In the genomic region with DNA sequence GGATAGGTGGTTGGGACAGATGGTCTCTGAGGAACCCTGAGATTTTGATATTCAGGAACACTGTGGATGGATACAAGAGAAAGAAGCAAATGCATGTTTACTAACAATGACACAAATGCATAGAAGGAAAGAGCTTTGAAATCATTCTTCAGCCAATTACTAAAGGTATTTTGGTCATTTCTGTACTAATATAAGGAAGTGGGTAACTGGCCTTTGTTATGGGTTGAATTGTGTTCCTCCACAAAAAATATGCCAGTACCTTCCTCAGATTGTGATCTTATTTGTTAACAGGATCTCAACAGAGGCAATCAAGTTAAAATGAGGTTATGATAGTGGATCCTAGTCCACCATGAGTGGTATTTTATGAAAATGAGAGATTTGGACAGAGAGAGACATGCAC, we compare ENCODE assay signal across 29 cellular contexts.
"Had no signal": no experiment of that assay in that cellular context is flagged by ENCODE, and none has a peak within 500 bp of the region (broad histone marks: within the 10 kb centered on the region; RNA-seq: fewer than 3 reads in every experiment).

No MANE protein-coding gene starts in this region.

- H3K9me3 ChIP-seq: colonic mucosa, esophagus muscularis mucosa, esophagus squamous epithelium, gastrocnemius medialis, gastroesophageal sphincter, heart left ventricle, heart right ventricle had no signal

- H3K27ac ChIP-seq: colonic mucosa, coronary artery, dorsolateral prefrontal cortex, epithelial cell of prostate, esophagus muscularis mucosa, esophagus squamous epithelium, foreskin keratinocyte, gastrocnemius medialis, gastroesophageal sphincter, heart left ventricle, heart right ventricle had no signal

- H3K4me1 Mint-ChIP-seq: endodermal cell had no signal

- FAIRE-seq: colon, endometrium, endothelial cell of umbilical vein, frontal cortex had no signal

- H3K27ac Mint-ChIP-seq: dendritic cell treated with granulocyte-macrophage colony-stimulating factor and Interleukin-4, amounts not matched to agents 40 ng/mL and 50 ng/mL, for 4 days; effector memory CD8-positive, alpha-beta T cell; endodermal cell had no signal

- H3K27me3 ChIP-seq: colonic mucosa, foreskin keratinocyte had no signal

- DNase-seq: colonic mucosa; cortex of kidney; dermis blood vessel endothelial cell; dorsolateral prefrontal cortex; effector CD4-positive, alpha-beta T cell; effector CD8-positive, alpha-beta T cell; effector memory CD4-positive, alpha-beta T cell; effector memory CD8-positive, alpha-beta T cell; endodermal cell; erythroblast; esophagus squamous epithelium; foreskin fibroblast; foreskin keratinocyte; foreskin melanocyte; gastrocnemius medialis; glutamatergic neuron; head of caudate nucleus; heart left ventricle; heart right ventricle had no signal

- H3K9me3 Mint-ChIP-seq: dendritic cell treated with granulocyte-macrophage colony-stimulating factor and Interleukin-4, amounts not matched to agents 40 ng/mL and 50 ng/mL, for 4 days; effector memory CD8-positive, alpha-beta T cell; endodermal cell had no signal

- ATAC-seq: effector memory CD8-positive, alpha-beta T cell; esophagus mucosa; foreskin keratinocyte; gastrocnemius medialis; gastroesophageal sphincter; heart left ventricle; heart right ventricle had no signal

- H3K4me3 Mint-ChIP-seq: dendritic cell treated with granulocyte-macrophage colony-stimulating factor and Interleukin-4, amounts not matched to agents 40 ng/mL and 50 ng/mL, for 4 days; effector memory CD8-positive, alpha-beta T cell; endodermal cell had no signal

- H3K36me3 ChIP-seq: colonic mucosa, esophagus muscularis mucosa, esophagus squamous epithelium, gastrocnemius medialis, gastroesophageal sphincter, heart left ventricle, heart right ventricle had no signal

- H3K4me3 ChIP-seq: colonic mucosa, coronary artery, dorsolateral prefrontal cortex, esophagus muscularis mucosa, esophagus squamous epithelium, gastrocnemius medialis, gastroesophageal sphincter, heart left ventricle, heart right ventricle had no signal

- H3K4me1 ChIP-seq: colonic mucosa, esophagus muscularis mucosa, esophagus squamous epithelium, foreskin keratinocyte, gastrocnemius medialis, gastroesophageal sphincter, heart left ventricle, heart right ventricle had no signal
